24 cellular contexts compared by ENCODE assay signal in the genomic region with DNA sequence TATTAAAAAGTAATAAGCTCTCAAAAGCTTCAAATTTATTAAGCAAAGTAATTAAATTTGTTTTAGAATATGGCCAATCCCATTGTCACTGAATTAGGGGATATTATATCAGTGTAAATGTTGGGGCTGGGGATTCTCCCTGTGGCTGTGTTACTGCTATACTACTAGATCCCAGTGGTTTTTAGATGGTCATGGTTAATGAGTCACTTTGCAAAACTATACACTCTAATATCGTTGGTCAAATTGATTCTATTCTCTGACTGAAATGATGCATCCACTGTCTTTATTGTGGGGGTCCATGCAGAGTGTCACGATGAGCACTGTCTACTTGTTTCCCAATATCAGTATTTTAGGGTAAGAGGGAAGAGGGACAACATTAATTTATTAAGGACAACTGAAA.
"Had no signal": no experiment of that assay in that cellular context is flagged by ENCODE, and none has a peak within 500 bp of the region (broad histone marks: within the 10 kb centered on the region; RNA-seq: fewer than 3 reads in every experiment).

No MANE protein-coding gene starts in this region.

- H3K36me3 Mint-ChIP-seq: activated naive CD8-positive, alpha-beta T cell treated with anti-CD3 and anti-CD28 coated beads for 36 hours had no signal

- H3K4me3 ChIP-seq: cardiac muscle cell, Peyer's patch, SJSA1 had no signal

- ATAC-seq: T-helper 17 cell had no signal

- H3K27me3 ChIP-seq: brain microvascular endothelial cell, cardiac muscle cell, Peyer's patch, SJSA1 had no signal

- H3K4me1 ChIP-seq: Peyer's patch, SJSA1 had no signal

- H3K4me3 Mint-ChIP-seq: activated B cell treated with CpG ODN at 0.5 μM for 24 hours; activated CD4-positive, alpha-beta memory T cell treated with anti-CD3 and anti-CD28 coated beads, Interleukin-2, amount 10 ng/mL, durations not matched to agents 7 days and 5 days; activated CD4-positive, alpha-beta T cell treated with anti-CD3 and anti-CD28 coated beads, Interleukin-2, amount 10 ng/mL, durations not matched to agents 7 days and 5 days; activated naive CD4-positive, alpha-beta T cell treated with anti-CD3 and anti-CD28 coated beads, Interleukin-2, amount 10 ng/mL, durations not matched to agents 7 days and 5 days; activated naive CD8-positive, alpha-beta T cell treated with anti-CD3 and anti-CD28 coated beads for 36 hours; T-helper 17 cell had no signal

- H3K9me3 Mint-ChIP-seq: activated B cell treated with CpG ODN at 0.5 μM for 24 hours; activated naive CD8-positive, alpha-beta T cell treated with anti-CD3 and anti-CD28 coated beads for 36 hours had no signal

- DNase-seq: activated B cell treated with CpG ODN at 0.5 μM for 24 hours; activated CD4-positive, alpha-beta memory T cell treated with anti-CD3 and anti-CD28 coated beads, Interleukin-2, amount 10 ng/mL, durations not matched to agents 7 days and 5 days; activated CD4-positive, alpha-beta T cell treated with anti-CD3 and anti-CD28 coated beads for 1 hour; activated CD4-positive, alpha-beta T cell treated with anti-CD3 and anti-CD28 coated beads, Interleukin-2, amount 10 ng/mL, durations not matched to agents 7 days and 5 days; activated gamma-delta T cell treated with Interleukin-2 at 50 U/mL for 16 hours; activated naive CD4-positive, alpha-beta T cell treated with anti-CD3 and anti-CD28 coated beads, Interleukin-2, amount 10 ng/mL, durations not matched to agents 7 days and 5 days; activated naive CD8-positive, alpha-beta T cell treated with anti-CD3 and anti-CD28 coated beads for 36 hours; activated T-cell treated with anti-CD3 and anti-CD28 coated beads for 4 hours; activated T-cell treated with anti-CD3 and anti-CD28 coated beads, Interleukin-2, amount 50 U/mL, for 48 hours; brain microvascular endothelial cell; NCI-H1092 treated with DMSO at 0.1 percent for 48 hours; NCI-H1417 treated with DMSO at 0.1 percent for 48 hours; NCI-H1694; NCI-H2029; NCI-H510A treated with DMSO at 0.1 percent for 48 hours; NCI-H69; Peyer's patch; SHP77; T-helper 17 cell; T-helper 9 cell had no signal

- H3K27ac ChIP-seq: brain microvascular endothelial cell, cardiac muscle cell, KMS-11, Peyer's patch, SJSA1 had no signal

- H3K36me3 ChIP-seq: brain microvascular endothelial cell, cardiac muscle cell, Peyer's patch, SJSA1 had no signal

- H3K27me3 Mint-ChIP-seq: activated CD4-positive, alpha-beta memory T cell treated with anti-CD3 and anti-CD28 coated beads, Interleukin-2, amount 10 ng/mL, durations not matched to agents 7 days and 5 days; activated naive CD4-positive, alpha-beta T cell treated with anti-CD3 and anti-CD28 coated beads, Interleukin-2, amount 10 ng/mL, durations not matched to agents 7 days and 5 days had no signal

- H3K4me2 ChIP-seq: KMS-11 had no signal

- H3K27ac Mint-ChIP-seq: activated B cell treated with CpG ODN at 0.5 μM for 24 hours; activated CD4-positive, alpha-beta memory T cell treated with anti-CD3 and anti-CD28 coated beads, Interleukin-2, amount 10 ng/mL, durations not matched to agents 7 days and 5 days; activated CD4-positive, alpha-beta T cell treated with anti-CD3 and anti-CD28 coated beads, Interleukin-2, amount 10 ng/mL, durations not matched to agents 7 days and 5 days; activated naive CD4-positive, alpha-beta T cell treated with anti-CD3 and anti-CD28 coated beads, Interleukin-2, amount 10 ng/mL, durations not matched to agents 7 days and 5 days; activated naive CD8-positive, alpha-beta T cell treated with anti-CD3 and anti-CD28 coated beads for 36 hours; activated T-helper 2 cell treated with anti-CD3 and anti-CD28 coated beads, Interferon-gamma antibody, Interleukin-2, Interleukin-4, amounts not matched to agents 10 μg/mL and 5 μg/mL and 100 μg/mL, durations not matched to agents 14 hours and 24 hours and 36 hours; T-helper 17 cell had no signal
